In the genomic region with DNA sequence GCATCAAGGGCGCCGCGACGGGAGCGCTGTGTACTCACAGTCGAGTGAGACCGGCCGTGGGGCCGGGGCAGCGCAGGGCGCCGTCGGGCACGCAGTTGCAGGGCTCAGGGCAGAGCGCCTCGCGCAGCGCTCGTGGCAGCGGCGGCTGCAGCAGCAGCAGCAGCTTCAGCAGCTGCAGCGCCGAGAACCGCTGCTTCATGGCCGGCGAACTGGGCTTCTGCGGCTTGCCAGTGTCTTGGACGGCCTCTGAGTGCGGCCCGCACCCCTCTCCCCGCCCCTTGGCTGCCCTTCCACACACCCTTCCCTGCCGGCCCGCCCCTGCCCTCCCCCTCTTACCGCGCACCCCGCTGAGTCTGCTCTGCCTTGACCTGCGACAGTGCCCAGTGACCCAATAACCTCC, we compare ENCODE assay signal across 12 cellular contexts. TPM values are rescaled to one million over a fixed set of nuclear protein-coding genes. Genes with fewer than 3 reads are reported as not detected.
A peak's percentile ranks its signal among the peaks of the same experiment; 100 is the strongest.
DNase-seq lines count a peak whose midpoint lies in the region; ATAC-seq and TF ChIP-seq lines count a peak whose summit lies in the region.
"Had no signal": no experiment of that assay in that cellular context is flagged by ENCODE, and none has a peak within 500 bp of the region (broad histone marks: within the 10 kb centered on the region; RNA-seq: fewer than 3 reads in every experiment).

A gene (minus strand): TSS at position 252 of the 400 bp plus-strand sequence. CDS start 53 bp downstream, at position 199.

- H3K4me1 Mint-ChIP-seq in nephron = peaks cover 5% of the 10 kb centered on the region
- H3K4me1 Mint-ChIP-seq: CD14-positive monocyte had no signal

- peak within 1 kb of the TSS; percentile 67 to 72 (median 69) for H3K4me3 Mint-ChIP-seq in nephron

- no peak within 1 kb of the TSS for H3K27ac ChIP-seq in HUES64 (ENCODE audit: low read depth, low read length)
- no peak within 1 kb of the TSS for H3K27ac ChIP-seq in foreskin keratinocyte

- ATAC-seq in foreskin keratinocyte = peak; percentile 73
- ATAC-seq in HG03175 (IDR thresholded peaks at IDR 0.05; ENCODE audit: unreplicated experiment) = no peak
- ATAC-seq in HG03159 (IDR thresholded peaks at IDR 0.05; ENCODE audit: unreplicated experiment) = no peak

- H3K27me3 ChIP-seq in HUES64 (ENCODE audit: insufficient read depth, low read length) = peaks cover 32% of the 10 kb centered on the region
- peaks cover 41% of the 10 kb centered on the region for H3K27me3 ChIP-seq in foreskin keratinocyte

- H3K4me3 ChIP-seq in AG04449 (ENCODE audit: low read depth, low read length) (0 out of 2 replicates have a peak within 1 kb of the TSS, but pooled peaks have one; percentile 1), HUES64 (ENCODE audit: low read length) (peak within 1 kb of the TSS; percentile 56)
- H3K4me3 ChIP-seq: skin epidermis had no signal

- H3K9ac ChIP-seq in HUES64 (ENCODE audit: low read depth, low read length) = peak within 1 kb of the TSS; percentile 62

- CTCF ChIA-PET in AG04449 (lab: Yijun Ruan, JAX) = no interaction called here

- peaks cover 48% of the 10 kb centered on the region for H3K27me3 Mint-ChIP-seq in nephron (ENCODE audit: low read depth)

- H3K9me3 ChIP-seq in HUES64 (ENCODE audit: insufficient read depth, low read depth, low read length) = no peaks in the 10 kb centered on the region

- no peaks in the 10 kb centered on the region for H3K36me3 Mint-ChIP-seq in nephron (ENCODE audit: low read depth)
- H3K36me3 Mint-ChIP-seq: CD14-positive monocyte; stimulated activated naive B cell treated with anti-CD40 and anti-IgM and Interleukin-4, amounts not matched to agents 10 μg/mL and 1 μg/mL and 100 μg/mL, for 72 hours had no signal

- no peaks in the 10 kb centered on the region for H3K36me3 ChIP-seq in HUES64 (ENCODE audit: insufficient read depth, low read length)

- 3% methylated on average over 37 of the region's 37 CpGs for WGBS in HUES64

- H3K27ac Mint-ChIP-seq in nephron = no peak within 1 kb of the TSS
- H3K27ac Mint-ChIP-seq: CD14-positive monocyte; stimulated activated naive B cell treated with anti-CD40 and anti-IgM and Interleukin-4, amounts not matched to agents 10 μg/mL and 1 μg/mL and 100 μg/mL, for 72 hours had no signal

- no peaks in the 10 kb centered on the region for H3K9me3 Mint-ChIP-seq in nephron
- H3K9me3 Mint-ChIP-seq: stimulated activated naive B cell treated with anti-CD40 and anti-IgM and Interleukin-4, amounts not matched to agents 10 μg/mL and 1 μg/mL and 100 μg/mL, for 72 hours had no signal

- TF ChIP-seq CTCF in AG04449 (IDR thresholded peaks at IDR 0.05; ENCODE audit: insufficient read depth, low read length, missing control alignments) (no peak), foreskin keratinocyte (conservative IDR thresholded peaks at IDR 0.05) (no peak), nephron (IDR thresholded peaks at IDR 0.05; ENCODE audit: unreplicated experiment in 3 of 3) (no peak)

- DNase-seq in AG04449 (ENCODE audit: low read depth, low spot score) = no peak
- no peak for DNase-seq in foreskin keratinocyte
- DNase-seq in NCI-H2196 (lab: John Stamatoyannopoulos, UW; ENCODE audit: unreplicated experiment) = no peak
- DNase-seq in ureter (ENCODE audit: low spot score) = no peak
- DNase-seq: stimulated activated naive B cell treated with anti-CD40 and anti-IgM and Interleukin-4, amounts not matched to agents 10 μg/mL and 1 μg/mL and 100 μg/mL, for 72 hours had no signal

- peaks cover 34% of the 10 kb centered on the region for H3K4me1 ChIP-seq in HUES64 (ENCODE audit: insufficient read depth, low read length)
- H3K4me1 ChIP-seq in foreskin keratinocyte = no peaks in the 10 kb centered on the region

- POLR2A ChIA-PET in AG04449 (lab: Yijun Ruan, JAX) = no interaction called here

RNA-seq across cellular contexts. Expression of the gene that starts here (rescaled TPM):
- polyA plus RNA-seq in HUES64 (2013, experiment 1 of 2) = 0.35 TPM
- 0.19 TPM for polyA plus RNA-seq in HUES64 (2013, experiment 2 of 2)
- total RNA-seq in foreskin keratinocyte (not detected in 2 replicates), ureter (not detected)
- polyA plus RNA-seq in foreskin keratinocyte = not detected in 2 replicates
- total RNA-seq: activated CD8-positive, alpha-beta memory T cell treated with anti-CD3 and anti-CD28 coated beads for 36 hours had no signal
- polyA plus RNA-seq: CD14-positive monocyte had no signal

Comparison
In these comparisons a context has a peak if more than half of its experiments do, and no peak if none do; other contexts are left out.
1. Peak in ATAC-seq in foreskin keratinocyte; RNA of the gene not detected or under 1 TPM.